ENCODE assay signal across 25 cellular contexts in the genomic region with DNA sequence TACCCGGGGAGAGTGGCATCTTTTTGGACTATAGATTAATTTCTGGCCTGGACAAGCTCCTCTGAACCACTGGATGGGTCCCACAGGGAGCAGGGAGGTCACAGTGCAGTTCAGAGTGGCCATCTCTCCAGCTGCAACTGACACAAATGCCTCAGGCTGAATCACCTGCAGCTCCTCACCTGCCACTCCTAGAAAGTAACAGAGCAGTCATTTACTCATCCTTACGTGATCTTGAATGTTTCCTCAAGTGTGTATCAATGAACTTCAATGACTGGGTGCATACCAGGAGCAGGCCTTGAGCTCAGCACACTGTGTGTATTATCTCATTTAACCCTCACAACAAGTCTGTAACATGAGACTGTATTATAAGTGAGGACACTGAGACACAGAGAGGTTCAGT. TPM values are rescaled to one million over a fixed set of nuclear protein-coding genes. Genes with fewer than 3 reads are reported as not detected.
"Had no signal": no experiment of that assay in that cellular context is flagged by ENCODE, and none has a peak within 500 bp of the region (broad histone marks: within the 10 kb centered on the region; RNA-seq: fewer than 3 reads in every experiment).

No MANE protein-coding gene starts in this region.

- ATAC-seq: HepG2, T-helper 17 cell, WTC11 had no signal

- H3K27ac ChIP-seq: brain microvascular endothelial cell, KMS-11 had no signal

- H3K27me3 ChIP-seq: brain microvascular endothelial cell had no signal

- H3K9me3 Mint-ChIP-seq: WTC11 had no signal

- H3K27me3 Mint-ChIP-seq: activated CD8-positive, alpha-beta T cell treated with anti-CD3 and anti-CD28 coated beads for 36 hours; T-helper 17 cell had no signal

- H3K9ac ChIP-seq: KMS-11 had no signal

- DNase-seq: activated CD4-positive, alpha-beta T cell treated with anti-CD3 and anti-CD28 coated beads, Interleukin-2, amount 50 U/mL, for 1 hour; activated CD4-positive, CD25-positive, alpha-beta regulatory T cell treated with anti-CD3 and anti-CD28 coated beads, Interleukin-2, amount 50 U/mL, for 72 hours; activated CD8-positive, alpha-beta memory T cell treated with anti-CD3 and anti-CD28 coated beads, Interleukin-2, amount 50 U/mL, for 4 hours; activated CD8-positive, alpha-beta T cell treated with anti-CD3 and anti-CD28 coated beads for 36 hours; activated effector memory CD4-positive, alpha-beta T cell treated with Interleukin-2 at 50 U/mL for 16 hours; activated naive CD4-positive, alpha-beta T cell; activated T-cell treated with anti-CD3 and anti-CD28 coated beads, Interleukin-2, amount 50 U/mL, for 1 hour; brain microvascular endothelial cell; MM.1S; NCI-H1105; NCI-H1436; NCI-H187; NCI-H2081 treated with DMSO at 0.1 percent for 48 hours; NCI-H446; NCI-H524; SHP77 treated with DMSO at 0.1 percent for 48 hours; T-helper 17 cell; T-helper 9 cell had no signal

- H3K4me2 ChIP-seq: KMS-11 had no signal

- H3K27ac Mint-ChIP-seq: T-helper 17 cell, WTC11 had no signal

- H3K4me3 Mint-ChIP-seq: activated CD8-positive, alpha-beta T cell treated with anti-CD3 and anti-CD28 coated beads for 36 hours; WTC11 had no signal

- H3K36me3 Mint-ChIP-seq: WTC11 had no signal

- FAIRE-seq: HepG2, RCC 7860 had no signal

- H3K36me3 ChIP-seq: brain microvascular endothelial cell had no signal

RNA-seq across cellular contexts. Expression of gene SIRPG, which starts 40.0 kb away (rescaled TPM):
- total RNA-seq: cardiac septum, cerebellum, HepG2, SK-MEL-5, WTC11 had no signal
- polyA plus RNA-seq: HepG2 had no signal
